Comparison of ENCODE assay signal across 17 cellular contexts in the genomic region with DNA sequence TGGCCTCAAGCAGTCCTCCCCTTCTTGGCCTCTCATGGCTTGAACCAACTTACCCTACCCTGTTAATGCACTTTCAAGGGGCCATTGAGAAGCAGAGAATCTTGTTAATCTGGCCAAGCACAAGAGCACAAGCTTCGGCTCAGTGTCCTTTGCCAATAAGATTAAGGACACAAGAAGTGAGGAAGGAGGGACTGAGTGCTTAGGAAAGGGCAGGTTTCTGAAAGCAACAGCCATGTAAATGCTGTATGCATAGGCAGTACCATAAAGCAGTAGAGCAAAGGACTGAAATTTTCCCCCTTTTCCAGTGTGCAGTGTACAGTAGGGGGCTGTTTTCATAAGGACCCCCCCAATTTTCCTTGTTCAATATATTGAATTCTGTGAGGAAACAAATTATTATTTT.
"Had no signal": no experiment of that assay in that cellular context is flagged by ENCODE, and none has a peak within 500 bp of the region (broad histone marks: within the 10 kb centered on the region; RNA-seq: fewer than 3 reads in every experiment).

No MANE protein-coding gene starts in this region.

- ATAC-seq: effector memory CD8-positive, alpha-beta T cell; mucosa of descending colon had no signal

- H3K27ac ChIP-seq: esophagus squamous epithelium, skin epidermis, testis had no signal

- H3K27me3 Mint-ChIP-seq: activated naive CD8-positive, alpha-beta T cell; effector memory CD8-positive, alpha-beta T cell; naive B cell; type B pancreatic cell had no signal

- H3K9me3 Mint-ChIP-seq: activated T-helper 1 cell treated with anti-CD3 and anti-CD28 coated beads, Interleukin-12 subunit alpha, Interleukin-12 subunit beta, Interleukin-2, Interleukin-4 antibody, amounts not matched to agents 30 ng/mL and 10 ng/mL and 1 ng/mL, durations not matched to agents 14 hours and 24 hours and 36 hours; effector memory CD8-positive, alpha-beta T cell; naive B cell; type B pancreatic cell had no signal

- H3K9me3 ChIP-seq: esophagus squamous epithelium, mucosa of descending colon, testis had no signal

- H3K27ac Mint-ChIP-seq: activated T-helper 1 cell treated with anti-CD3 and anti-CD28 coated beads, Interleukin-12 subunit alpha, Interleukin-12 subunit beta, Interleukin-2, Interleukin-4 antibody, amounts not matched to agents 30 ng/mL and 10 ng/mL and 1 ng/mL, durations not matched to agents 14 hours and 24 hours and 36 hours; type B pancreatic cell had no signal

- H3K36me3 Mint-ChIP-seq: activated naive CD8-positive, alpha-beta T cell had no signal

- H3K4me3 Mint-ChIP-seq: activated naive CD8-positive, alpha-beta T cell; activated T-helper 1 cell treated with anti-CD3 and anti-CD28 coated beads, Interleukin-12 subunit alpha, Interleukin-12 subunit beta, Interleukin-2, Interleukin-4 antibody, amounts not matched to agents 30 ng/mL and 10 ng/mL and 1 ng/mL, durations not matched to agents 14 hours and 24 hours and 36 hours; effector memory CD8-positive, alpha-beta T cell; naive B cell; type B pancreatic cell had no signal

- DNase-seq: activated CD4-positive, alpha-beta T cell treated with anti-CD3 and anti-CD28 coated beads for 48 hours; activated CD8-positive, alpha-beta memory T cell treated with anti-CD3 and anti-CD28 coated beads for 24 hours; dermis blood vessel endothelial cell; effector memory CD8-positive, alpha-beta T cell; esophagus squamous epithelium; left ventricle myocardium superior; mesenchymal stem cell; mucosa of descending colon; naive B cell; occipital lobe; stimulated activated CD4-positive, alpha-beta T cell treated with anti-CD3 and anti-CD28 coated beads, Interleukin-4, amount 100 ng/mL, for 1 hour; T-helper 2 cell; testis had no signal

- H3K27me3 ChIP-seq: esophagus squamous epithelium, testis had no signal

- H3K4me3 ChIP-seq: esophagus squamous epithelium, mucosa of descending colon, skin epidermis, testis had no signal
